ENCODE assay signal across 9 cellular contexts in genomic region chr10:79025113-79025832, GRCh38. TPM values are rescaled to one million over a fixed set of nuclear protein-coding genes. Genes with fewer than 3 reads are reported as not detected.
DNase-seq lines count a peak whose midpoint lies in the region; ATAC-seq and TF ChIP-seq lines count a peak whose summit lies in the region.
"Had no signal": no experiment of that assay in that cellular context is flagged by ENCODE, and none has a peak within 500 bp of the region (broad histone marks: within the 10 kb centered on the region; RNA-seq: fewer than 3 reads in every experiment).

No MANE protein-coding gene starts in this region.

- ATAC-seq in HG02571 (IDR thresholded peaks at IDR 0.05; ENCODE audit: unreplicated experiment), result no peak

- H3K36me3 ChIP-seq in left ventricle myocardium inferior (no peaks in the 10 kb centered on the region), skeletal muscle tissue (ENCODE audit: control insufficient read depth in 3 of 3, insufficient read depth in 3 of 3, low read length in 3 of 3) (no peaks in the 10 kb centered on the region)

- H3K4me1 ChIP-seq in left ventricle myocardium inferior (peaks cover 33% of the 10 kb centered on the region), skeletal muscle tissue (ENCODE audit: control insufficient read depth in 3 of 3, insufficient read depth in 3 of 3, low read length in 3 of 3) (peaks cover 15 to 35% (median 32%) of the 10 kb centered on the region in 3 donors)

- H3K27ac ChIP-seq in left ventricle myocardium inferior (replicated peaks) (peak overlapping the region; percentile 82), skeletal muscle tissue (ENCODE audit: low read depth, low read length) (peak overlapping the region; percentile 98)

- intact Hi-C loops in left ventricle myocardium inferior (cut with micrococcal nuclease), result no loop called here

- peak overlapping the region in 1 of 3 donors; percentile 54 for H3K9ac ChIP-seq in skeletal muscle tissue (ENCODE audit: low read depth in 1 of 3, low read length in 3 of 3)

- TF ChIP-seq CTCF in left ventricle myocardium inferior (IDR thresholded peaks at IDR 0.05; ENCODE audit: borderline replicate concordance), result no peak

- H3K4me3 ChIP-seq in left ventricle myocardium inferior (no peak overlapping the region), skeletal muscle tissue (ENCODE audit: low read length in 3 of 3) (no peak overlapping the region)

- H3K9me3 ChIP-seq in left ventricle myocardium inferior (replicated peaks), result no peaks in the 10 kb centered on the region
- H3K9me3 ChIP-seq in skeletal muscle tissue (ENCODE audit: control insufficient read depth in 3 of 3, low read length in 3 of 3), result no peaks in the 10 kb centered on the region

- H3K27me3 ChIP-seq in left ventricle myocardium inferior (ENCODE audit: low read depth) (no peaks in the 10 kb centered on the region), skeletal muscle tissue (ENCODE audit: control insufficient read depth in 3 of 3, insufficient read depth in 3 of 3, low read length in 3 of 3) (no peaks in the 10 kb centered on the region)

- peak; percentile 65 for DNase-seq in NCI-H1694 (lab: John Stamatoyannopoulos, UW)
- peak; percentile 29 for DNase-seq in activated CD8-positive, alpha-beta memory T cell treated with anti-CD3 and anti-CD28 coated beads, Interleukin-2, amount 50 U/mL, for 1 hour (ENCODE audit: extremely low read depth)
- DNase-seq in left ventricle myocardium inferior, result no peak
- no peak for DNase-seq in HCEC 1CT
- no peak for DNase-seq in epidermal melanocyte (ENCODE audit: insufficient read length, low spot score)
- no peak for DNase-seq in DMS53 treated with DMSO at 0.1 percent for 48 hours (lab: John Stamatoyannopoulos, UW; ENCODE audit: unreplicated experiment)
- DNase-seq: H9 had no signal

RNA-seq across cellular contexts. Expression of gene ZMIZ1, which starts 43.5 kb away (rescaled TPM):
- total RNA-seq in left ventricle myocardium inferior (55.9 TPM), skeletal muscle tissue (11.5 TPM)

Comparison
In these comparisons a context has a peak if more than half of its experiments do, and no peak if none do; other contexts are left out.
1. DNase-seq: peak in NCI-H1694 (single experiment) and activated CD8-positive, alpha-beta memory T cell treated with anti-CD3 and anti-CD28 coated beads, Interleukin-2, amount 50 U/mL, for 1 hour (single experiment); none in left ventricle myocardium inferior (single experiment), HCEC 1CT (single experiment), epidermal melanocyte (single experiment) and DMS53 treated with DMSO at 0.1 percent for 48 hours (single experiment).